Comparison of ENCODE assay signal across 23 cellular contexts in genomic region chrX:15059488-15059887, GRCh38.
DNase-seq lines count a peak whose midpoint lies in the region; ATAC-seq and TF ChIP-seq lines count a peak whose summit lies in the region.
"Had no signal": no experiment of that assay in that cellular context is flagged by ENCODE, and none has a peak within 500 bp of the region (broad histone marks: within the 10 kb centered on the region; RNA-seq: fewer than 3 reads in every experiment).

No MANE protein-coding gene starts in this region.

- TF ChIP-seq CTCF in fibroblast of villous mesenchyme (IDR thresholded peaks at IDR 0.05; ENCODE audit: insufficient read depth, low read depth, low read length): peak; percentile 31

- H3K4me3 ChIP-seq in fibroblast of villous mesenchyme (ENCODE audit: low read depth, low read length): no peak overlapping the region
- H3K4me3 ChIP-seq: ascending aorta, lower lobe of right lung, tibial nerve had no signal

- peak; percentile 16 for DNase-seq in NCI-H1092 treated with DMSO at 0.1 percent for 48 hours (lab: John Stamatoyannopoulos, UW)
- DNase-seq in NCI-H1092 (lab: John Stamatoyannopoulos, UW): no peak
- peak; percentile 41 for DNase-seq in SK-MEL-5 (ENCODE audit: low read depth, low spot score)
- peak; percentile 11 for DNase-seq in fibroblast of villous mesenchyme (ENCODE audit: low read depth)
- no peak for DNase-seq in left lobe of liver (ENCODE audit: low spot score)
- DNase-seq in KG1 (lab: John Stamatoyannopoulos, UW): no peak
- no peak for DNase-seq in activated T-cell treated with anti-CD3 and anti-CD28 coated beads for 4 hours
- DNase-seq in NCI-H2171 treated with DMSO at 0.1 percent for 48 hours (lab: John Stamatoyannopoulos, UW): no peak
- DNase-seq: activated CD4-positive, CD25-positive, alpha-beta regulatory T cell treated with anti-CD3 and anti-CD28 coated beads, Interleukin-2, amount 50 U/mL, for 72 hours; activated naive CD4-positive, alpha-beta T cell treated with Interleukin-2 at 50 U/mL for 16 hours; CD8-positive, alpha-beta T cell; cortex of kidney; EL; immature natural killer cell; Karpas-422; lower lobe of right lung; naive B cell; NCI-H1417; NCI-H226; SHP77; stimulated activated naive B cell treated with anti-CD40 and anti-IgM and Interleukin-4, amounts not matched to agents 10 μg/mL and 1 μg/mL and 100 μg/mL, for 72 hours had no signal

- no peak for ATAC-seq in left lobe of liver
- ATAC-seq: CD8-positive, alpha-beta T cell; lower lobe of right lung; stimulated activated naive B cell treated with anti-CD40 and anti-IgM and Interleukin-4, amounts not matched to agents 10 μg/mL and 1 μg/mL and 100 μg/mL, for 72 hours had no signal

- in situ Hi-C loops in SK-MEL-5 (cut with HindIII; ENCODE audit: low pct_unique_long_range_greater_than_20kb, low sequenced_read_pairs): no loop called here

Comparison
In these comparisons a context has a peak if more than half of its experiments do, and no peak if none do; other contexts are left out.
1. DNase-seq: peak in NCI-H1092 treated with DMSO at 0.1 percent for 48 hours (single experiment), SK-MEL-5 (single experiment) and fibroblast of villous mesenchyme (single experiment); none in NCI-H1092 (single experiment), left lobe of liver (single experiment), KG1 (single experiment), activated T-cell treated with anti-CD3 and anti-CD28 coated beads for 4 hours (single experiment) and NCI-H2171 treated with DMSO at 0.1 percent for 48 hours (single experiment).